ENCODE assay signal across 5 cellular contexts in the genomic region with DNA sequence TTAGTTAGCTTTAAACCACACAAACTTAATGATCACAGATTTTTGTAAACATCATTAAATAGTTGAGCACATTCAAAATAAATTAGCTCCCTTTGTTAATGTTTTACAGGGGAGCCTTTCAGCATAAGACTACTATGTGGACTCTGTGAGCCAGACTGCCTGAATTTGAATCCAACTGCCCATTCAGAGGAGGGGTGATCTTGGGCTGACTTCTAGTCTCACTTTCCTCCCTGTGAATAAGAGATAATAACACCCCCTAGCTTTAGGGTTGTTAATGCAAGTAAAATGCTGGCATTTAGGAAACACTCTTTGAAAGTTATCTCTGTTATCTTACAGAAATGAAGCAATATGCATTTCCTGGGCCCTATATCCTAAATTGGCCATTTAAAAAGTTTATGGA. TPM values are rescaled to one million over a fixed set of nuclear protein-coding genes. Genes with fewer than 3 reads are reported as not detected.
"Had no signal": no experiment of that assay in that cellular context is flagged by ENCODE, and none has a peak within 500 bp of the region (broad histone marks: within the 10 kb centered on the region; RNA-seq: fewer than 3 reads in every experiment).

No MANE protein-coding gene starts in this region.

RNA-seq across cellular contexts. Expression of gene FOLH1, which starts 23.6 kb away (rescaled TPM):
- total RNA-seq: hepatocyte, left ventricle myocardium superior, mononuclear cell, natural killer cell had no signal
- polyA plus RNA-seq: hepatocyte, neural cell had no signal
